Comparison of ENCODE assay signal across 21 cellular contexts in genomic region chr17:43627657-43628650, GRCh38. TPM values are rescaled to one million over a fixed set of nuclear protein-coding genes. Genes with fewer than 3 reads are reported as not detected.
DNase-seq lines count a peak whose midpoint lies in the region; ATAC-seq and TF ChIP-seq lines count a peak whose summit lies in the region.
"Had no signal": no experiment of that assay in that cellular context is flagged by ENCODE, and none has a peak within 500 bp of the region (broad histone marks: within the 10 kb centered on the region; RNA-seq: fewer than 3 reads in every experiment).

No MANE protein-coding gene starts in this region.

- DNase-seq in HEK293T (ENCODE audit: extremely low spot score), result no peak
- peak; percentile 17 for DNase-seq in choroid plexus epithelial cell (ENCODE audit: low read depth)
- DNase-seq in right cardiac atrium, result peak; percentile 27 to 74 (median 67)
- DNase-seq in trophoblast cell, result no peak
- no peak for DNase-seq in NCI-H774 (lab: John Stamatoyannopoulos, UW)
- DNase-seq in C1 segment of cervical spinal cord (lab: John Stamatoyannopoulos, UW), result no peak
- DNase-seq in T-helper 9 cell, result no peak
- DNase-seq: activated CD8-positive, alpha-beta memory T cell treated with anti-CD3 and anti-CD28 coated beads, Interleukin-2, amount 10 ng/mL, durations not matched to agents 7 days and 5 days; activated naive CD8-positive, alpha-beta T cell treated with anti-CD3 and anti-CD28 coated beads, Interleukin-2, amount 50 U/mL, for 24 hours; CD8-positive, alpha-beta T cell; DMS79 treated with DMSO at 0.1 percent for 48 hours; effector CD8-positive, alpha-beta T cell; hypothalamus; NCI-H1092 treated with DMSO at 0.1 percent for 48 hours; nucleus accumbens; retina; SK-N-SH; uterus had no signal

- H3K4me2 ChIP-seq in trophoblast cell (ENCODE audit: low read length), result no peak overlapping the region
- H3K4me2 ChIP-seq: SK-N-SH had no signal

- peak overlapping the region; percentile 52 for H2BK12ac ChIP-seq in trophoblast cell (ENCODE audit: low read length)

- H3K27me3 ChIP-seq in right cardiac atrium (ENCODE audit: control insufficient read depth, insufficient read depth) (no peaks in the 10 kb centered on the region), trophoblast cell (ENCODE audit: insufficient read depth, low read length) (no peaks in the 10 kb centered on the region)
- H3K27me3 ChIP-seq: Peyer's patch, uterus had no signal

- peak overlapping the region; percentile 41 for H3K14ac ChIP-seq in trophoblast cell (ENCODE audit: low read length)

- no peak overlapping the region for H3K23ac ChIP-seq in trophoblast cell (ENCODE audit: low read length)

- no peak overlapping the region for H4K12ac ChIP-seq in trophoblast cell (ENCODE audit: low read depth, low read length)

- peak overlapping the region; percentile 84 for H2AK5ac ChIP-seq in trophoblast cell (ENCODE audit: low read length)

- ATAC-seq in right cardiac atrium (peak; percentile 59 to 77), HG02938 (IDR thresholded peaks at IDR 0.05; ENCODE audit: unreplicated experiment) (no peak)
- ATAC-seq: activated CD8-positive, alpha-beta memory T cell treated with anti-CD3 and anti-CD28 coated beads, Interleukin-2, amount 10 ng/mL, durations not matched to agents 7 days and 5 days; activated naive CD8-positive, alpha-beta T cell treated with anti-CD3 and anti-CD28 coated beads, Interleukin-2, amount 50 U/mL, for 24 hours; CD8-positive, alpha-beta T cell had no signal

- H4K8ac ChIP-seq in trophoblast cell (ENCODE audit: low read depth, low read length), result peak overlapping the region; percentile 58

- WGBS in right cardiac atrium, result 27% methylated on average over 20 of the region's 20 CpGs
- no CpG with 5 or more reads among the region's 20 CpGs for WGBS in trophoblast cell (ENCODE audit: extremely low coverage, insufficient coverage, insufficient read length)

- no peak overlapping the region for H2AFZ ChIP-seq in trophoblast cell (ENCODE audit: insufficient read depth, low read length, poor library complexity)

- peak overlapping the region; percentile 70 for H4K91ac ChIP-seq in trophoblast cell (ENCODE audit: low read depth, low read length)

- no peak overlapping the region for H3K4ac ChIP-seq in trophoblast cell (ENCODE audit: low read depth, low read length)

- peak overlapping the region; percentile 10 for H2BK5ac ChIP-seq in trophoblast cell (ENCODE audit: low read depth, low read length, poor library complexity)

- H3K79me1 ChIP-seq in trophoblast cell (ENCODE audit: low read length), result peaks cover 8% of the 10 kb centered on the region

- CTCF ChIA-PET in HEK293T (lab: Yijun Ruan, JAX), result interaction anchor here (0.5 to 0.6 kb wide), 2 partner anchors 28 to 49 kb away, joined by 4 to 6 read pairs; no protein-coding TSS in a partner anchor

- no peaks in the 10 kb centered on the region for H3K4me1 ChIP-seq in right cardiac atrium (ENCODE audit: control insufficient read depth, insufficient read depth, low read length)
- H3K4me1 ChIP-seq in trophoblast cell (ENCODE audit: control insufficient read depth in 1 of 2, insufficient read depth in 2 of 2, low read length in 2 of 2), result peaks cover 12 to 15% of the 10 kb centered on the region in 2 experiments
- H3K4me1 ChIP-seq: Peyer's patch, uterus had no signal

- TF ChIP-seq CTCF in choroid plexus epithelial cell (conservative IDR thresholded peaks at IDR 0.05; ENCODE audit: low read depth, low read length), result peak; percentile 5

- H3K4me3 ChIP-seq in choroid plexus epithelial cell (ENCODE audit: low read depth, low read length), result no peak overlapping the region
- H3K4me3 ChIP-seq in right cardiac atrium (ENCODE audit: low read length), result no peak overlapping the region
- no peak overlapping the region for H3K4me3 ChIP-seq in trophoblast cell (ENCODE audit: low read depth, low read length)
- H3K4me3 ChIP-seq: Peyer's patch, uterus had no signal

- peak overlapping the region; percentile 58 for H2BK120ac ChIP-seq in trophoblast cell (ENCODE audit: insufficient read depth, low read length, poor library complexity)

- H3K9me3 ChIP-seq in right cardiac atrium (ENCODE audit: control insufficient read depth, low read length) (no peaks in the 10 kb centered on the region), trophoblast cell (ENCODE audit: insufficient read depth, low read depth, low read length) (no peaks in the 10 kb centered on the region)
- H3K9me3 ChIP-seq: Peyer's patch, SK-N-SH, uterus had no signal

- H3K79me2 ChIP-seq in trophoblast cell (ENCODE audit: control insufficient read depth, insufficient read depth, low read length, poor library complexity), result no peaks in the 10 kb centered on the region

- H3K27ac ChIP-seq in right cardiac atrium (ENCODE audit: low read length) (no peak overlapping the region), trophoblast cell (ENCODE audit: low read depth, low read length) (no peak overlapping the region)
- H3K27ac ChIP-seq: Peyer's patch, uterus had no signal

- H3K18ac ChIP-seq in trophoblast cell (ENCODE audit: low read length), result peak overlapping the region; percentile 19

- H3K9ac ChIP-seq in trophoblast cell (ENCODE audit: low read length), result no peak overlapping the region
- H3K9ac ChIP-seq: SK-N-SH had no signal

- no peaks in the 10 kb centered on the region for H3K36me3 ChIP-seq in trophoblast cell (ENCODE audit: control insufficient read depth in 1 of 2, insufficient read depth in 2 of 2, low read length in 2 of 2)
- H3K36me3 ChIP-seq: Peyer's patch, uterus had no signal

- POLR2A ChIA-PET in HEK293T (lab: Yijun Ruan, JAX), result interaction anchor here (1.2 kb wide), 1 partner anchor 260 kb away, joined by 3 read pairs; no protein-coding TSS in a partner anchor

- intact Hi-C loops in right cardiac atrium (cut with DNase I), result no loop called here

TF ChIP-seq in HEK293T, 16 proteins besides CTCF, POLR2A, EP300 and RAD21:
- TF ChIP-seq SP1 (IDR thresholded peaks at IDR 0.05) (no peak), ELF4 (IDR thresholded peaks at IDR 0.05) (no peak), BHLHE40 (IDR thresholded peaks at IDR 0.05; ENCODE audit: borderline replicate concordance) (no peak), FOXM1 (IDR thresholded peaks at IDR 0.05; ENCODE audit: borderline replicate concordance) (no peak), L3MBTL2 (conservative IDR thresholded peaks at IDR 0.05) (no peak), ZNF384 (IDR thresholded peaks at IDR 0.05) (0 out of 2 replicates have a peak, but pooled peaks have one; percentile 26), SUZ12 (IDR thresholded peaks at IDR 0.05) (no peak)

RNA-seq across cellular contexts. Expression of gene MEOX1, which starts 33.8 kb away (rescaled TPM):
- 10 to 100 TPM in 2 of 4 donors, 1 to 10 TPM in 2; 4.2 to 16.8 (median 7.6) TPM for total RNA-seq in right cardiac atrium
- polyA plus RNA-seq in right cardiac atrium, result 11.2 TPM
- 7.3 and 9.2 TPM in 2 replicates for polyA plus RNA-seq in trophoblast cell (2013)
- total RNA-seq: H4 had no signal

Comparison
In these comparisons a context has a peak if more than half of its experiments do, and no peak if none do; other contexts are left out.
1. DNase-seq: peak in choroid plexus epithelial cell (single experiment) and right cardiac atrium (3 of 3); none in HEK293T (single experiment), trophoblast cell (0 of 2), NCI-H774 (single experiment), C1 segment of cervical spinal cord (0 of 14) and T-helper 9 cell (single experiment).